ENCODE assay signal across 8 cellular contexts in the genomic region with DNA sequence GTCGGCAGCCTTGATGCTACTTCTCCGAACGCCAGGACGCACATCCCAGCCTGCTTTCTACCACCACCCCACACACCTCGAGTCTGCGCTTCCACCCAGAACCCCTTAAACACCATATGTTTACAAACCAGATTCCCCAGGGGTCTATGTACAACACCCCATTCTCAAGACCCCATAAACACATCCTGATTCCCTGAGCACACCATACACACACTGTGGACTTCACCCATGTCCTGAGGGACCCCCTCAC. TPM values are rescaled to one million over a fixed set of nuclear protein-coding genes. Genes with fewer than 3 reads are reported as not detected.
DNase-seq lines count a peak whose midpoint lies in the region; ATAC-seq and TF ChIP-seq lines count a peak whose summit lies in the region.

No MANE protein-coding gene starts in this region.

- H4K20me1 ChIP-seq in hepatocyte (ENCODE audit: insufficient read depth, poor library complexity, severe bottlenecking) = no peaks in the 10 kb centered on the region

- H3K27ac Mint-ChIP-seq in WTC11 = no peak overlapping the region

- peaks cover 6% of the 10 kb centered on the region for H3K4me1 Mint-ChIP-seq in WTC11

- H3K36me3 ChIP-seq in hepatocyte (replicated peaks; ENCODE audit: insufficient read depth, low read depth) (no peaks in the 10 kb centered on the region), gastrocnemius medialis (no peaks in the 10 kb centered on the region)

- peaks cover 25% of the 10 kb centered on the region for H3K27me3 Mint-ChIP-seq in WTC11 (ENCODE audit: low read depth)

- H3K9me3 Mint-ChIP-seq in WTC11 = no peaks in the 10 kb centered on the region

- H3K4me1 ChIP-seq in hepatocyte (ENCODE audit: insufficient read depth) = no peaks in the 10 kb centered on the region
- peaks cover 30 to 41% of the 10 kb centered on the region in 2 donors for H3K4me1 ChIP-seq in gastrocnemius medialis

- CTCF ChIA-PET in WTC11 (lab: Charles Lee) = interaction anchor here (0.5 to 3.7 kb wide), 9 partner anchors 8 to 57 kb away, joined by 3 to 51 read pairs (median 13); no protein-coding TSS in a partner anchor

- intact Hi-C loops in gastrocnemius medialis (cut with DNase I; ENCODE audit: low total_unique reads) = loop anchor here (5.0 kb wide), 2 partner anchors 58 to 433 kb away; no protein-coding TSS in a partner anchor

- H3K36me3 Mint-ChIP-seq in WTC11 = no peaks in the 10 kb centered on the region

- in situ Hi-C loops in gastrocnemius medialis (cut with MboI; ENCODE audit: low sequenced_read_pairs in 4 of 4) = loop anchor here in 1 of 4 donors (25.0 kb wide), 1 partner anchor 828 kb away; no protein-coding TSS in a partner anchor

- H3K4me2 ChIP-seq in hepatocyte = peak overlapping the region; percentile 90

- TF ChIP-seq CTCF in GM10266 (IDR thresholded peaks at IDR 0.05; ENCODE audit: control insufficient read depth, insufficient read depth, low read depth, missing control alignments) (no peak), WTC11 (IDR thresholded peaks at IDR 0.05) (no peak), hepatocyte (IDR thresholded peaks at IDR 0.05; ENCODE audit: poor library complexity) (no peak), gastrocnemius medialis (IDR thresholded peaks at IDR 0.05 in 4 of 5, conservative IDR thresholded peaks at IDR 0.05 in 1 of 5) (no peak)

- peak overlapping the region; percentile 73 for H3K4me3 Mint-ChIP-seq in WTC11

- POLR2A ChIA-PET in WTC11 (lab: Charles Lee) = interaction anchor here (0.6 kb wide), 1 partner anchor 284 kb away, joined by 5 read pairs; no protein-coding TSS in a partner anchor

- H3K79me2 ChIP-seq in hepatocyte = peaks cover 15% of the 10 kb centered on the region

- peak; percentile 34 for DNase-seq in GM10266 (ENCODE audit: extremely low spot score)
- no peak for DNase-seq in WTC11 (ENCODE audit: low spot score)
- no peak for DNase-seq in hepatocyte (ENCODE audit: low spot score)
- no peak for DNase-seq in gastrocnemius medialis

- H3K4me3 ChIP-seq in hepatocyte = peak overlapping the region; percentile 64
- peak overlapping the region; percentile 73 to 81 (median 76) for H3K4me3 ChIP-seq in gastrocnemius medialis

- H3K9me3 ChIP-seq in hepatocyte (ENCODE audit: low read depth) (no peaks in the 10 kb centered on the region), gastrocnemius medialis (no peaks in the 10 kb centered on the region)

- WGBS in hepatocyte (ENCODE audit: low lambda C conversion rate, missing lambda C conversion rate) = 43% methylated on average over 6 of the region's 6 CpGs

- no peak; the same call in 1 of the 2 replicates for ATAC-seq in WTC11
- peak in 1 of 2 donors; percentile 26 for ATAC-seq in gastrocnemius medialis
- no peak for ATAC-seq in HG02870 (IDR thresholded peaks at IDR 0.05; ENCODE audit: unreplicated experiment)
- ATAC-seq in HG02973 (IDR thresholded peaks at IDR 0.05; ENCODE audit: unreplicated experiment) = no peak
- no peak for ATAC-seq in GM18517 (IDR thresholded peaks at IDR 0.05; ENCODE audit: unreplicated experiment)
- no peak for ATAC-seq in GM18870 (IDR thresholded peaks at IDR 0.05; ENCODE audit: unreplicated experiment)

- H2AFZ ChIP-seq in hepatocyte = peak overlapping the region; percentile 52

- H3K9me2 ChIP-seq in hepatocyte (replicated peaks; ENCODE audit: insufficient read depth) = no peaks in the 10 kb centered on the region

- H3K27me3 ChIP-seq in hepatocyte (no peaks in the 10 kb centered on the region), gastrocnemius medialis (no peaks in the 10 kb centered on the region)

- TF ChIP-seq POLR2A in gastrocnemius medialis (IDR thresholded peaks at IDR 0.05) = no peak

- H3K27ac ChIP-seq in hepatocyte (no peak overlapping the region), gastrocnemius medialis (peak overlapping the region; percentile 52 to 70 (median 65))

TF ChIP-seq in WTC11, 78 proteins besides CTCF, POLR2A, EP300 and RAD21 (continues in another document):
- TF ChIP-seq FOXJ3 (CRISPR knock-in tag; IDR thresholded peaks at IDR 0.05; ENCODE audit: borderline replicate concordance) (no peak), ZNF138 (CRISPR knock-in tag; conservative IDR thresholded peaks at IDR 0.05) (no peak), JAZF1 (CRISPR knock-in tag; IDR thresholded peaks at IDR 0.05) (no peak), NFATC4 (CRISPR knock-in tag; IDR thresholded peaks at IDR 0.05) (no peak), FOXK1 (CRISPR knock-in tag; IDR thresholded peaks at IDR 0.05) (no peak), MXD4 (CRISPR knock-in tag; IDR thresholded peaks at IDR 0.05; ENCODE audit: borderline replicate concordance) (no peak), NFYB (CRISPR knock-in tag; conservative IDR thresholded peaks at IDR 0.05; ENCODE audit: low read depth) (no peak), GRHL2 (CRISPR knock-in tag; IDR thresholded peaks at IDR 0.05; ENCODE audit: insufficient replicate concordance, severe bottlenecking) (no peak)
- TF ChIP-seq, protein P1, sequence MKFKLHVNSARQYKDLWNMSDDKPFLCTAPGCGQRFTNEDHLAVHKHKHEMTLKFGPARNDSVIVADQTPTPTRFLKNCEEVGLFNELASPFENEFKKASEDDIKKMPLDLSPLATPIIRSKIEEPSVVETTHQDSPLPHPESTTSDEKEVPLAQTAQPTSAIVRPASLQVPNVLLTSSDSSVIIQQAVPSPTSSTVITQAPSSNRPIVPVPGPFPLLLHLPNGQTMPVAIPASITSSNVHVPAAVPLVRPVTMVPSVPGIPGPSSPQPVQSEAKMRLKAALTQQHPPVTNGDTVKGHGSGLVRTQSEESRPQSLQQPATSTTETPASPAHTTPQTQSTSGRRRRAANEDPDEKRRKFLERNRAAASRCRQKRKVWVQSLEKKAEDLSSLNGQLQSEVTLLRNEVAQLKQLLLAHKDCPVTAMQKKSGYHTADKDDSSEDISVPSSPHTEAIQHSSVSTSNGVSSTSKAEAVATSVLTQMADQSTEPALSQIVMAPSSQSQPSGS (CRISPR knock-in tag; IDR thresholded peaks at IDR 0.05; ENCODE audit: borderline replicate concordance, low read depth) = no peak
- TF ChIP-seq, protein P2, sequence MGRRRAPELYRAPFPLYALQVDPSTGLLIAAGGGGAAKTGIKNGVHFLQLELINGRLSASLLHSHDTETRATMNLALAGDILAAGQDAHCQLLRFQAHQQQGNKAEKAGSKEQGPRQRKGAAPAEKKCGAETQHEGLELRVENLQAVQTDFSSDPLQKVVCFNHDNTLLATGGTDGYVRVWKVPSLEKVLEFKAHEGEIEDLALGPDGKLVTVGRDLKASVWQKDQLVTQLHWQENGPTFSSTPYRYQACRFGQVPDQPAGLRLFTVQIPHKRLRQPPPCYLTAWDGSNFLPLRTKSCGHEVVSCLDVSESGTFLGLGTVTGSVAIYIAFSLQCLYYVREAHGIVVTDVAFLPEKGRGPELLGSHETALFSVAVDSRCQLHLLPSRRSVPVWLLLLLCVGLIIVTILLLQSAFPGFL (CRISPR knock-in tag; IDR thresholded peaks at IDR 0.05; ENCODE audit: borderline replicate concordance) = no peak
- TF ChIP-seq, protein P3, sequence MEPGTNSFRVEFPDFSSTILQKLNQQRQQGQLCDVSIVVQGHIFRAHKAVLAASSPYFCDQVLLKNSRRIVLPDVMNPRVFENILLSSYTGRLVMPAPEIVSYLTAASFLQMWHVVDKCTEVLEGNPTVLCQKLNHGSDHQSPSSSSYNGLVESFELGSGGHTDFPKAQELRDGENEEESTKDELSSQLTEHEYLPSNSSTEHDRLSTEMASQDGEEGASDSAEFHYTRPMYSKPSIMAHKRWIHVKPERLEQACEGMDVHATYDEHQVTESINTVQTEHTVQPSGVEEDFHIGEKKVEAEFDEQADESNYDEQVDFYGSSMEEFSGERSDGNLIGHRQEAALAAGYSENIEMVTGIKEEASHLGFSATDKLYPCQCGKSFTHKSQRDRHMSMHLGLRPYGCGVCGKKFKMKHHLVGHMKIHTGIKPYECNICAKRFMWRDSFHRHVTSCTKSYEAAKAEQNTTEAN (CRISPR knock-in tag; IDR thresholded peaks at IDR 0.05) = no peak
- TF ChIP-seq, protein P4, sequence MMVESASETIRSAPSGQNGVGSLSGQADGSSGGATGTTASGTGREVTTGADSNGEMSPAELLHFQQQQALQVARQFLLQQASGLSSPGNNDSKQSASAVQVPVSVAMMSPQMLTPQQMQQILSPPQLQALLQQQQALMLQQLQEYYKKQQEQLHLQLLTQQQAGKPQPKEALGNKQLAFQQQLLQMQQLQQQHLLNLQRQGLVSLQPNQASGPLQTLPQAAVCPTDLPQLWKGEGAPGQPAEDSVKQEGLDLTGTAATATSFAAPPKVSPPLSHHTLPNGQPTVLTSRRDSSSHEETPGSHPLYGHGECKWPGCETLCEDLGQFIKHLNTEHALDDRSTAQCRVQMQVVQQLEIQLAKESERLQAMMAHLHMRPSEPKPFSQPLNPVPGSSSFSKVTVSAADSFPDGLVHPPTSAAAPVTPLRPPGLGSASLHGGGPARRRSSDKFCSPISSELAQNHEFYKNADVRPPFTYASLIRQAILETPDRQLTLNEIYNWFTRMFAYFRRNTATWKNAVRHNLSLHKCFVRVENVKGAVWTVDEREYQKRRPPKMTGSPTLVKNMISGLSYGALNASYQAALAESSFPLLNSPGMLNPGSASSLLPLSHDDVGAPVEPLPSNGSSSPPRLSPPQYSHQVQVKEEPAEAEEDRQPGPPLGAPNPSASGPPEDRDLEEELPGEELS (CRISPR knock-in tag; IDR thresholded peaks at IDR 0.05) = no peak
- TF ChIP-seq, protein P5, sequence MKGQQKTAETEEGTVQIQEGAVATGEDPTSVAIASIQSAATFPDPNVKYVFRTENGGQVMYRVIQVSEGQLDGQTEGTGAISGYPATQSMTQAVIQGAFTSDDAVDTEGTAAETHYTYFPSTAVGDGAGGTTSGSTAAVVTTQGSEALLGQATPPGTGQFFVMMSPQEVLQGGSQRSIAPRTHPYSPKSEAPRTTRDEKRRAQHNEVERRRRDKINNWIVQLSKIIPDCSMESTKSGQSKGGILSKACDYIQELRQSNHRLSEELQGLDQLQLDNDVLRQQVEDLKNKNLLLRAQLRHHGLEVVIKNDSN (CRISPR knock-in tag; IDR thresholded peaks at IDR 0.05) = no peak

RNA-seq across cellular contexts. Expression of a gene that starts 0.7 kb away (rescaled TPM):
- total RNA-seq in WTC11 (2021) (27.6 to 37.0 TPM (median 31.7 TPM) in 3 replicates), hepatocyte (10.7 and 16.1 TPM in 2 replicates), gastrocnemius medialis (10 to 100 TPM; 35.0 to 78.7 (median 36.8) TPM)
- polyA plus RNA-seq in hepatocyte = 16.2 and 25.5 TPM in 2 replicates
